ENCODE assay signal across 8 cellular contexts in genomic region chr1:8873506-8874229, GRCh38.
DNase-seq lines count a peak whose midpoint lies in the region; ATAC-seq lines count a peak whose summit lies in the region.

No MANE protein-coding gene starts in this region.

- H3K27ac ChIP-seq in caudate nucleus (ENCODE audit: low read depth, low read length) = peak overlapping the region; percentile 86

- peak; percentile 85 to 92 for DNase-seq in AML-193 (lab: John Stamatoyannopoulos, UW)
- peak; percentile 77 for DNase-seq in KBM-7
- DNase-seq in activated CD4-positive, CD25-positive, alpha-beta regulatory T cell treated with anti-CD3 and anti-CD28 coated beads, Interleukin-2, amount 50 U/mL, for 72 hours = peak; percentile 63
- DNase-seq in caudate nucleus (lab: John Stamatoyannopoulos, UW) = peak in 51 of 61 donors; percentile 17 to 95 (median 64)
- DNase-seq in kidney glomerular epithelial cell (lab: John Stamatoyannopoulos, UW) = peak; percentile 99
- DNase-seq in stimulated activated CD4-positive, alpha-beta T cell treated with anti-CD3 and anti-CD28 coated beads, Interleukin-2, amount 100 ng/mL, for 24 hours = peak; percentile 84 to 85

- in situ Hi-C loops in KBM-7 (cut with MboI; ENCODE audit: low pct_unique_long_range_greater_than_20kb, low sequenced_read_pairs) = no loop called here

- ATAC-seq in HG03432 (IDR thresholded peaks at IDR 0.05; ENCODE audit: unreplicated experiment) (no peak), GM21390 (IDR thresholded peaks at IDR 0.05; ENCODE audit: unreplicated experiment) (no peak)
